Comparison of ENCODE assay signal across 23 cellular contexts in the genomic region with DNA sequence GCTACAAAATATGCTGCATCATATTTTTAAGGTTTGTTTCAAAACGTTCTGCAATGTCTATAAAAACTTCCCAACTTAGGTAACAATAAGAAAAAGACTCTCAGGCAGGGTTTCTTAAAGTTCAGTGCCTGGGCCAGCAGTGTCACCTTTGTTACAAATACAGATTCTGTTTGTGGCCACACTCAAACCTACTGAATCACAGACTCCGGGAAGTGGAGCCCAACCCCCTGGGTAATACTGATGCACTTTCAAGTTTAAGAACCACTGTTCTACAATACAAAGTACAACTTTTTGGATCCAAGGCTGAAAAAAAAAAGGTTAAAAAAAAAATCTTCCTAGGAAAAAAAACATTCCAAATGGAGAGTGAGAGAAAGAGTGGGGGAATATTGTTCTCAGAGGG.
A peak's percentile ranks its signal among the peaks of the same experiment; 100 is the strongest.
DNase-seq lines count a peak whose midpoint lies in the region; TF ChIP-seq lines count a peak whose summit lies in the region.
"Had no signal": no experiment of that assay in that cellular context is flagged by ENCODE, and none has a peak within 500 bp of the region (broad histone marks: within the 10 kb centered on the region; RNA-seq: fewer than 3 reads in every experiment).

No MANE protein-coding gene starts in this region.

- H3K79me2 ChIP-seq in PC-9 (ENCODE audit: low read depth) (no peaks in the 10 kb centered on the region), mammary epithelial cell (ENCODE audit: insufficient read depth, low read length) (no peaks in the 10 kb centered on the region)

- H3K9ac ChIP-seq in mammary epithelial cell (ENCODE audit: insufficient read depth, low read length), result no peak overlapping the region
- H3K9ac ChIP-seq: KMS-11, neural progenitor cell had no signal

- H3K27ac Mint-ChIP-seq in osteocyte (ENCODE audit: unreplicated experiment), result peak overlapping the region; percentile 79
- no peak overlapping the region for H3K27ac Mint-ChIP-seq in activated CD4-positive, alpha-beta memory T cell treated with anti-CD3 and anti-CD28 coated beads, Interleukin-2, amount 10 ng/mL, durations not matched to agents 7 days and 5 days
- H3K27ac Mint-ChIP-seq: activated CD8-positive, alpha-beta T cell treated with anti-CD3 and anti-CD28 coated beads for 36 hours; activated naive CD8-positive, alpha-beta T cell treated with anti-CD3 and anti-CD28 coated beads, Interleukin-2, amount 50 U/mL, for 24 hours; neural progenitor cell had no signal

- intact Hi-C loops in PC-9 (cut with micrococcal nuclease; ENCODE audit: unreplicated experiment), result no loop called here
- intact Hi-C loops in left ventricle myocardium inferior (cut with micrococcal nuclease), result no loop called here
- intact Hi-C loops in mammary epithelial cell (cut with micrococcal nuclease), result no loop called here

- H3K36me3 ChIP-seq in PC-9 (ENCODE audit: low read depth), result no peaks in the 10 kb centered on the region
- H3K36me3 ChIP-seq in left ventricle myocardium inferior, result no peaks in the 10 kb centered on the region
- no peaks in the 10 kb centered on the region for H3K36me3 ChIP-seq in mammary epithelial cell (ENCODE audit: insufficient read depth, low read length)
- H3K36me3 ChIP-seq: brain microvascular endothelial cell, colonic mucosa, neural progenitor cell, prostate gland had no signal

- no peaks in the 10 kb centered on the region for H3K27me3 Mint-ChIP-seq in osteocyte (ENCODE audit: unreplicated experiment)
- H3K27me3 Mint-ChIP-seq in activated CD4-positive, alpha-beta memory T cell treated with anti-CD3 and anti-CD28 coated beads, Interleukin-2, amount 10 ng/mL, durations not matched to agents 7 days and 5 days, result no peaks in the 10 kb centered on the region
- H3K27me3 Mint-ChIP-seq: activated CD8-positive, alpha-beta T cell treated with anti-CD3 and anti-CD28 coated beads for 36 hours; activated naive CD8-positive, alpha-beta T cell treated with anti-CD3 and anti-CD28 coated beads, Interleukin-2, amount 50 U/mL, for 24 hours had no signal

- in situ Hi-C loops in mammary epithelial cell (cut with MboI; ENCODE audit: low sequenced_read_pairs in 2 of 2), result no loop called here

- H3K4me3 ChIP-seq in PC-9, result no peak overlapping the region
- no peak overlapping the region for H3K4me3 ChIP-seq in left ventricle myocardium inferior
- no peak overlapping the region for H3K4me3 ChIP-seq in mammary epithelial cell (replicated peaks in 1 of 3; ENCODE audit: insufficient read depth in 1 of 3, low read depth in 2 of 3, low read length in 3 of 3)
- H3K4me3 ChIP-seq: colonic mucosa, neural progenitor cell, prostate gland had no signal

- WGBS in mammary epithelial cell (ENCODE audit: low coverage, missing lambda C conversion rate), result 17% methylated on average over 2 of the region's 2 CpGs

- H3K36me3 Mint-ChIP-seq in osteocyte (ENCODE audit: unreplicated experiment), result no peaks in the 10 kb centered on the region
- no peaks in the 10 kb centered on the region for H3K36me3 Mint-ChIP-seq in activated CD4-positive, alpha-beta memory T cell treated with anti-CD3 and anti-CD28 coated beads, Interleukin-2, amount 10 ng/mL, durations not matched to agents 7 days and 5 days (ENCODE audit: low read depth)
- H3K36me3 Mint-ChIP-seq: neural progenitor cell had no signal

- H4K20me1 ChIP-seq in PC-9 (ENCODE audit: insufficient read depth), result no peaks in the 10 kb centered on the region
- no peaks in the 10 kb centered on the region for H4K20me1 ChIP-seq in mammary epithelial cell (ENCODE audit: insufficient read depth, low read length)

- H2AFZ ChIP-seq in PC-9 (no peak overlapping the region), mammary epithelial cell (ENCODE audit: low read depth, low read length) (no peak overlapping the region)
- H2AFZ ChIP-seq: neural progenitor cell had no signal

- H3K27me3 ChIP-seq in PC-9 (ENCODE audit: insufficient read depth, low read depth) (no peaks in the 10 kb centered on the region), left ventricle myocardium inferior (ENCODE audit: low read depth) (no peaks in the 10 kb centered on the region), mammary epithelial cell (ENCODE audit: insufficient read depth, low read length) (no peaks in the 10 kb centered on the region)
- H3K27me3 ChIP-seq: brain microvascular endothelial cell, colonic mucosa, foreskin keratinocyte, neural progenitor cell had no signal

- H3K9me2 ChIP-seq in PC-9 (ENCODE audit: insufficient read depth), result no peaks in the 10 kb centered on the region

- H3K4me1 ChIP-seq in PC-9 (replicated peaks; ENCODE audit: insufficient read depth) (peaks cover 33% of the 10 kb centered on the region), left ventricle myocardium inferior (peaks cover 29% of the 10 kb centered on the region), mammary epithelial cell (ENCODE audit: insufficient read depth, low read length) (no peaks in the 10 kb centered on the region)
- H3K4me1 ChIP-seq: colonic mucosa, foreskin keratinocyte, neural progenitor cell, prostate gland had no signal

- TF ChIP-seq CTCF in PC-9 (conservative IDR thresholded peaks at IDR 0.05), result no peak
- TF ChIP-seq CTCF in left ventricle myocardium inferior (IDR thresholded peaks at IDR 0.05; ENCODE audit: borderline replicate concordance), result no peak
- TF ChIP-seq CTCF in osteocyte (IDR thresholded peaks at IDR 0.05), result no peak
- no peak for TF ChIP-seq CTCF in mammary epithelial cell (conservative IDR thresholded peaks at IDR 0.05 in 1 of 2, IDR thresholded peaks at IDR 0.05 in 1 of 2; ENCODE audit: extremely low read depth in 1 of 2, insufficient read depth in 1 of 2, low read depth in 1 of 2, low read length in 2 of 2)

- dilution Hi-C loops in mammary epithelial cell (cut with HindIII; ENCODE audit: low sequenced_read_pairs), result no loop called here

- peak overlapping the region; percentile 20; the same call in 1 of the 2 replicates for H3K4me2 ChIP-seq in PC-9
- no peak overlapping the region for H3K4me2 ChIP-seq in mammary epithelial cell (ENCODE audit: insufficient read depth, low read depth, low read length)
- H3K4me2 ChIP-seq: KMS-11, neural progenitor cell had no signal

- H3K4me3 Mint-ChIP-seq in osteocyte (ENCODE audit: unreplicated experiment), result no peak overlapping the region
- H3K4me3 Mint-ChIP-seq in activated CD4-positive, alpha-beta memory T cell treated with anti-CD3 and anti-CD28 coated beads, Interleukin-2, amount 10 ng/mL, durations not matched to agents 7 days and 5 days, result no peak overlapping the region
- H3K4me3 Mint-ChIP-seq: activated CD8-positive, alpha-beta T cell treated with anti-CD3 and anti-CD28 coated beads for 36 hours; activated naive CD8-positive, alpha-beta T cell treated with anti-CD3 and anti-CD28 coated beads, Interleukin-2, amount 50 U/mL, for 24 hours; neural progenitor cell had no signal

- peaks cover under 1% of the 10 kb centered on the region; the same call in 1 of the 2 replicates for H3F3A ChIP-seq in PC-9 (ENCODE audit: insufficient read depth, low read depth)

- H3K27ac ChIP-seq in PC-9, result no peak overlapping the region
- peak overlapping the region; percentile 84 for H3K27ac ChIP-seq in left ventricle myocardium inferior (replicated peaks)
- H3K27ac ChIP-seq in mammary epithelial cell (ENCODE audit: insufficient read depth, low read depth, low read length), result no peak overlapping the region
- H3K27ac ChIP-seq: brain microvascular endothelial cell, colonic mucosa, foreskin keratinocyte, KMS-11, neural progenitor cell, prostate gland had no signal

- POLR2A ChIA-PET in PC-9 (lab: Charles Lee; ENCODE audit: unreplicated experiment), result no interaction called here
- POLR2A ChIA-PET in activated CD4-positive, alpha-beta memory T cell treated with anti-CD3 and anti-CD28 coated beads, Interleukin-2, amount 10 ng/mL, durations not matched to agents 7 days and 5 days (lab: Charles Lee), result no interaction called here

- H3K9me3 ChIP-seq in PC-9 (ENCODE audit: insufficient read depth, low read depth) (no peaks in the 10 kb centered on the region), left ventricle myocardium inferior (replicated peaks) (no peaks in the 10 kb centered on the region), mammary epithelial cell (replicated peaks; ENCODE audit: insufficient read depth, low read length) (no peaks in the 10 kb centered on the region)
- H3K9me3 ChIP-seq: colonic mucosa, prostate gland had no signal

- CTCF ChIA-PET in PC-9 (lab: Charles Lee) (no interaction called here), mammary epithelial cell (lab: Charles Lee; ENCODE audit: low non-redundant PET) (no interaction called here)
- CTCF ChIA-PET in activated CD4-positive, alpha-beta memory T cell treated with anti-CD3 and anti-CD28 coated beads, Interleukin-2, amount 10 ng/mL, durations not matched to agents 7 days and 5 days (lab: Charles Lee), result interaction anchor here (0.7 kb wide), 1 partner anchor 585 kb away, joined by 4 read pairs; no protein-coding TSS in a partner anchor

- no TSS peak for BruUV-seq in PC-9 (replicated peaks; lab: Mats Ljungman, UMichigan)
- BruUV-seq in mammary epithelial cell (replicated peaks; lab: Mats Ljungman, UMichigan), result no TSS peak

- DNase-seq in CD1c-positive myeloid dendritic cell (ENCODE audit: extremely low spot score), result peak; percentile 8
- DNase-seq in PC-9, result peak in 1 of 2 experiments; percentile 49
- no peak for DNase-seq in left ventricle myocardium inferior
- DNase-seq in osteocyte (ENCODE audit: extremely low spot score, unreplicated experiment), result no peak
- DNase-seq in activated CD4-positive, alpha-beta memory T cell treated with anti-CD3 and anti-CD28 coated beads, Interleukin-2, amount 10 ng/mL, durations not matched to agents 7 days and 5 days, result no peak
- no peak for DNase-seq in kidney glomerular epithelial cell (lab: John Stamatoyannopoulos, UW)
- no peak for DNase-seq in SKM-1 treated with dmso at 0.1 percent for 144 hours (lab: John Stamatoyannopoulos, UW; ENCODE audit: unreplicated experiment)
- DNase-seq in mammary epithelial cell, result no peak
- DNase-seq: activated CD8-positive, alpha-beta T cell treated with anti-CD3 and anti-CD28 coated beads for 36 hours; activated gamma-delta T cell; activated naive CD8-positive, alpha-beta T cell treated with anti-CD3 and anti-CD28 coated beads, Interleukin-2, amount 50 U/mL, for 24 hours; brain microvascular endothelial cell; colonic mucosa; COR-L47; effector memory CD4-positive, alpha-beta T cell; erythroblast; foreskin keratinocyte; hippocampal formation; NCI-H526; stimulated activated CD4-positive, alpha-beta T cell treated with anti-CD3 and anti-CD28 coated beads, Interleukin-2, amount 100 ng/mL, for 24 hours had no signal

- peaks cover 56% of the 10 kb centered on the region for H3K4me1 Mint-ChIP-seq in osteocyte (ENCODE audit: unreplicated experiment)
- no peaks in the 10 kb centered on the region for H3K4me1 Mint-ChIP-seq in activated CD4-positive, alpha-beta memory T cell treated with anti-CD3 and anti-CD28 coated beads, Interleukin-2, amount 10 ng/mL, durations not matched to agents 7 days and 5 days
- H3K4me1 Mint-ChIP-seq: activated naive CD8-positive, alpha-beta T cell treated with anti-CD3 and anti-CD28 coated beads, Interleukin-2, amount 50 U/mL, for 24 hours; neural progenitor cell had no signal

- H3K9me3 Mint-ChIP-seq in osteocyte (ENCODE audit: unreplicated experiment), result no peaks in the 10 kb centered on the region
- peaks cover 2% of the 10 kb centered on the region for H3K9me3 Mint-ChIP-seq in activated CD4-positive, alpha-beta memory T cell treated with anti-CD3 and anti-CD28 coated beads, Interleukin-2, amount 10 ng/mL, durations not matched to agents 7 days and 5 days
- H3K9me3 Mint-ChIP-seq: activated CD8-positive, alpha-beta T cell treated with anti-CD3 and anti-CD28 coated beads for 36 hours; activated naive CD8-positive, alpha-beta T cell treated with anti-CD3 and anti-CD28 coated beads, Interleukin-2, amount 50 U/mL, for 24 hours had no signal
